Comparison of ENCODE assay signal across 17 cellular contexts in the genomic region with DNA sequence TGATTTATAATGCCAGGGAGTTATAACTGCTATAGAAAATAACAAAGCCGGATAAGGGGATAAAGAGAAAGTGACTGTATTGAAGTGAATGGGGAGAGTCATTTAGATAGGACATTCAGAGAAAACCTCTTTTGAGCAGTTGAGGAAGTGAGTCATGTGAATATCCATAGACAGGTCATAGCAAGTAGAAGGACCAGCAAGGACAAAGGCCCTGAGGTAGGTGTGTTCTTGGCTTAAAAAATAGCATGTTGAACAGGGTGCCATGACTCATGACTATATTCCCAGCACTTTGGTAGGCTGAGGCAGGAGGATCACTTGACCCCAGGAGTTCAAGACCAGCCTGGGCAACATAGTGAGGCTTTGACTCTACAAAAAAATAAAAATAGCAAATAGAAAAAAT. TPM values are rescaled to one million over a fixed set of nuclear protein-coding genes. Genes with fewer than 3 reads are reported as not detected.
DNase-seq lines count a peak whose midpoint lies in the region; ATAC-seq, FAIRE-seq and TF ChIP-seq lines count a peak whose summit lies in the region.
"Had no signal": no experiment of that assay in that cellular context is flagged by ENCODE, and none has a peak within 500 bp of the region (broad histone marks: within the 10 kb centered on the region; RNA-seq: fewer than 3 reads in every experiment).

No MANE protein-coding gene starts in this region.

- no peak overlapping the region for H3K27ac ChIP-seq in CD4-positive, alpha-beta memory T cell (ENCODE audit: low read depth, low read length)
- H3K27ac ChIP-seq in WERI-Rb-1: no peak overlapping the region
- H3K27ac ChIP-seq: pancreas had no signal

- H3K36me3 ChIP-seq in CD4-positive, alpha-beta memory T cell (ENCODE audit: insufficient read depth, low read length): no peaks in the 10 kb centered on the region
- H3K36me3 ChIP-seq in WERI-Rb-1: no peaks in the 10 kb centered on the region
- H3K36me3 ChIP-seq: adrenal gland, pancreas, stomach had no signal

- H3K4me3 ChIP-seq in CD4-positive, alpha-beta memory T cell (ENCODE audit: low read length in 2 of 2): no peak overlapping the region
- H3K4me3 ChIP-seq in WERI-Rb-1 (ENCODE audit: low read depth, low read length): no peak overlapping the region
- H3K4me3 ChIP-seq: adrenal gland, pancreas, smooth muscle cell, stomach had no signal

- DNase-seq in CD1c-positive myeloid dendritic cell (ENCODE audit: extremely low spot score): peak; percentile 48
- no peak for DNase-seq in GM19239 (ENCODE audit: insufficient read length, low spot score)
- peak; percentile 74 for DNase-seq in RCC 7860 (ENCODE audit: low spot score)
- DNase-seq in ecto neural progenitor cell (ENCODE audit: low spot score): no peak
- no peak for DNase-seq in CD4-positive, alpha-beta memory T cell
- DNase-seq in WERI-Rb-1: no peak
- DNase-seq: activated CD4-positive, CD25-positive, alpha-beta regulatory T cell; NCI-H1105 treated with DMSO at 0.1 percent for 48 hours; NCI-H2227 treated with DMSO at 0.1 percent for 48 hours; pancreas; stomach had no signal

- no peak overlapping the region for H3K4me3 Mint-ChIP-seq in CD4-positive, alpha-beta memory T cell
- H3K4me3 Mint-ChIP-seq: B cell had no signal

- H3K4me1 ChIP-seq in CD4-positive, alpha-beta memory T cell (ENCODE audit: insufficient read depth, low read length): no peaks in the 10 kb centered on the region
- H3K4me1 ChIP-seq: pancreas had no signal

- ATAC-seq in esophagus mucosa (peak; percentile 98), GM21723 (IDR thresholded peaks at IDR 0.05; ENCODE audit: unreplicated experiment) (no peak)
- ATAC-seq: HepG2 had no signal

- peaks cover 5 to 13% (median 7%) of the 10 kb centered on the region in 4 donors for H3K4me1 Mint-ChIP-seq in CD4-positive, alpha-beta memory T cell

- CTCF ChIA-PET in CD4-positive, alpha-beta memory T cell (lab: Charles Lee; ENCODE audit: partially characterized antibody): no interaction called here

- H3K27me3 ChIP-seq in CD4-positive, alpha-beta memory T cell (ENCODE audit: insufficient read depth, low read length): no peaks in the 10 kb centered on the region
- no peaks in the 10 kb centered on the region for H3K27me3 ChIP-seq in WERI-Rb-1 (ENCODE audit: insufficient read depth, low read depth, severe bottlenecking)
- H3K27me3 ChIP-seq: adrenal gland, pancreas, stomach had no signal

- peaks cover 0 to 5% of the 10 kb centered on the region in 2 donors for H3K27me3 Mint-ChIP-seq in CD4-positive, alpha-beta memory T cell

- no peak for TF ChIP-seq CTCF in WERI-Rb-1 (IDR thresholded peaks at IDR 0.05; ENCODE audit: low read depth, low read length)

- FAIRE-seq in GM19239 (lab: Jason Lieb, UNC): peak; percentile 35
- no peak for FAIRE-seq in RCC 7860 (lab: Jason Lieb, UNC)
- FAIRE-seq: HepG2, pancreas had no signal

- POLR2A ChIA-PET in CD4-positive, alpha-beta memory T cell (lab: Charles Lee; ENCODE audit: partially characterized antibody): no interaction called here

- intact Hi-C loops in CD4-positive, alpha-beta memory T cell (cut with micrococcal nuclease): no loop called here

- H3K9me3 ChIP-seq in CD4-positive, alpha-beta memory T cell (ENCODE audit: control insufficient read depth in 1 of 2, low read length in 2 of 2): no peaks in the 10 kb centered on the region
- no peaks in the 10 kb centered on the region for H3K9me3 ChIP-seq in WERI-Rb-1 (ENCODE audit: severe bottlenecking)
- H3K9me3 ChIP-seq: adrenal gland, pancreas, stomach had no signal

- no peaks in the 10 kb centered on the region for H3K9me3 Mint-ChIP-seq in CD4-positive, alpha-beta memory T cell

- no peaks in the 10 kb centered on the region for H3K36me3 Mint-ChIP-seq in CD4-positive, alpha-beta memory T cell

- no peak overlapping the region for H3K27ac Mint-ChIP-seq in CD4-positive, alpha-beta memory T cell
- H3K27ac Mint-ChIP-seq: B cell had no signal

RNA-seq across cellular contexts. Expression of a gene that starts 51.5 kb away (rescaled TPM):
- total RNA-seq in esophagus mucosa: 87.6 TPM
- total RNA-seq in CD4-positive, alpha-beta memory T cell: 100 to 1,000 TPM; 193 to 195 TPM
- polyA plus RNA-seq in CD4-positive, alpha-beta memory T cell: 100 to 1,000 TPM; 433 to 542 TPM

Comparison
In these comparisons a context has a peak if more than half of its experiments do, and no peak if none do; other contexts are left out.
1. DNase-seq: peak in CD1c-positive myeloid dendritic cell (single experiment) and RCC 7860 (single experiment); none in GM19239 (single experiment), ecto neural progenitor cell (single experiment), CD4-positive, alpha-beta memory T cell (0 of 5) and WERI-Rb-1 (single experiment).